11 cellular contexts compared by ENCODE assay signal in the genomic region with DNA sequence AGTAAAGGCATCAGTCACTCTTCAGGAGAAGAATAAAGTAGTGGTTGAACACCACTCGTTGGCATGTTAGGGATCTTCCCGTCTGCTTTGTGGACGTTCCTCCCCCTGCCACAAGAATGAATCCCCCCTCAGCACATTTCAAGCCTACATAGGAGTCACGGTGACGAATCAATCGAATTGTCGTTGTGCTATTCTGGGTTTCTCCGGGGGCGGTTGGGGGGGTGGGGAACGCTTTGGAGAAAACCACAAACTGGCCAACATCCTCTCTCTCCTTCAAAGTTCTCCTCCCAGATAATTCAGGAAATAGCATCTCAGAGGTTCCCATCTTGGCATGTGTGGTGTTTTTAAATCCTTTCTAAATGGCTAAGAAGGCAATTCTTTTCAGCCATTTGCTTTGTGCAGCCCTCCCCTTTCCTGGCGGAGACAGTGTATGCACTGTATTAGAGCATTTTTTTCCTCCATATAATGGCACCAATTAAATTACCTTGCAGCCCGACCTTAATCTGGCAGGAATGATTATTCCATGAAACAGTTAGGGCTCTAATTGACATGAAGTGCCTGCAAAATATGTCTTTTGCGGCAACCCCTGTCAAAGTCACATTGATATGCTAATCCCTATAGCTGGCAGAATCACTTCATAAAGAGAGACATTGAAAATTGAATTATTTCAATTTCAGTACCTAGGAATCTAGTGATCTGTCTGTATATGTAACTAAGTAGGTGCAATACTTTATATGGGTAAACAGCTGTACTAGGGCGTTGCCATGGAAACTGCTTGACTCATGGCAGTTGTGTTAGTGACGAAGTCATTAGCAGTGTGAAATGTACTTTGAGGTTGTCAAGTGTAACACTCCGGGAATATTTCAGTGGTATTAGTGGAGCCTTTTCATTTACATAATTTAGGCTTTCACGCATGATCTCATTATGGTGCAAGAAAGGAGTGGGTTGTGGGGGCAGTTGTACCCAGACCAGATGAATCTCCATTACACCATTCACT.
DNase-seq lines count a peak whose midpoint lies in the region; ATAC-seq and TF ChIP-seq lines count a peak whose summit lies in the region.
"Had no signal": no experiment of that assay in that cellular context is flagged by ENCODE, and none has a peak within 500 bp of the region (broad histone marks: within the 10 kb centered on the region; RNA-seq: fewer than 3 reads in every experiment).

No MANE protein-coding gene starts in this region.

- H3K4me1 Mint-ChIP-seq in chondrocyte (ENCODE audit: low read depth): peaks cover 14% of the 10 kb centered on the region

- no peaks in the 10 kb centered on the region for H3K36me3 Mint-ChIP-seq in chondrocyte (ENCODE audit: low read depth)

- no peak overlapping the region for H3K4me3 Mint-ChIP-seq in chondrocyte (ENCODE audit: unreplicated experiment)

- H3K9me3 ChIP-seq in GM23248 (ENCODE audit: low read depth): no peaks in the 10 kb centered on the region
- no peaks in the 10 kb centered on the region for H3K9me3 ChIP-seq in neuron (ENCODE audit: low read length)

- DNase-seq in GM23248 (peak; percentile 56), NCI-H524 treated with DMSO at 0.1 percent for 48 hours (lab: John Stamatoyannopoulos, UW) (peak; percentile 50), chondrocyte (ENCODE audit: low spot score) (no peak), GM13977 (ENCODE audit: low spot score) (no peak)
- no peak for DNase-seq in activated CD4-positive, alpha-beta T cell treated with anti-CD3 and anti-CD28 coated beads, Interleukin-2, amount 50 U/mL, for 1 hour
- DNase-seq: midbrain had no signal

- H3K4me3 ChIP-seq in GM23248: no peak overlapping the region
- H3K4me3 ChIP-seq in neuron (ENCODE audit: low read length): peak overlapping the region; percentile 14
- H3K4me3 ChIP-seq: skin epidermis had no signal

- H3K4me1 ChIP-seq in GM23248 (ENCODE audit: insufficient read depth) (peaks cover 5% of the 10 kb centered on the region; the same call in 1 of the 2 replicates), neuron (ENCODE audit: insufficient read depth, low read length) (peaks cover 18% of the 10 kb centered on the region)

- no peaks in the 10 kb centered on the region for H3K9me2 ChIP-seq in GM23248 (ENCODE audit: insufficient read depth)

- H3K9me3 Mint-ChIP-seq in chondrocyte (ENCODE audit: low read depth): no peaks in the 10 kb centered on the region

- H3F3A ChIP-seq in GM23248 (ENCODE audit: insufficient read depth): no peaks in the 10 kb centered on the region

- H4K20me1 ChIP-seq in GM23248 (ENCODE audit: insufficient read depth): no peaks in the 10 kb centered on the region

- H3K27me3 ChIP-seq in GM23248 (replicated peaks; ENCODE audit: insufficient read depth) (no peaks in the 10 kb centered on the region), neuron (ENCODE audit: insufficient read depth, low read length) (no peaks in the 10 kb centered on the region)

- WGBS in GM23248 (ENCODE audit: low coverage in 1 of 2, low lambda C conversion rate in 2 of 2, missing lambda C conversion rate in 2 of 2), 2 experiments: 77 to 81% methylated on average over 16 to 17 of the region's 17 CpGs

- no peak for ATAC-seq in GM18511 (IDR thresholded peaks at IDR 0.05; ENCODE audit: unreplicated experiment)
- ATAC-seq in HG03139 (IDR thresholded peaks at IDR 0.05; ENCODE audit: unreplicated experiment): no peak
- ATAC-seq: HepG2 had no signal

- H3K27me3 Mint-ChIP-seq in chondrocyte (ENCODE audit: low read depth): peaks cover 2% of the 10 kb centered on the region

- H3K27ac Mint-ChIP-seq in chondrocyte (ENCODE audit: unreplicated experiment): peak overlapping the region; percentile 38

- no peak overlapping the region for H3K9ac ChIP-seq in GM23248

- no peak overlapping the region for H3K27ac ChIP-seq in GM23248
- H3K27ac ChIP-seq: skin epidermis had no signal

- no peak overlapping the region for H3K4me2 ChIP-seq in GM23248 (ENCODE audit: unreplicated experiment)

- H3K36me3 ChIP-seq in GM23248 (ENCODE audit: low read depth) (no peaks in the 10 kb centered on the region), neuron (ENCODE audit: insufficient read depth, low read length) (no peaks in the 10 kb centered on the region)

- H3K79me2 ChIP-seq in GM23248 (ENCODE audit: insufficient read depth): no peaks in the 10 kb centered on the region

- H2AFZ ChIP-seq in GM23248 (no peak overlapping the region), neuron (ENCODE audit: low read depth, low read length) (peak overlapping the region; percentile 84)

- TF ChIP-seq CTCF in chondrocyte (IDR thresholded peaks at IDR 0.05): no peak
- TF ChIP-seq CTCF in GM13977 (IDR thresholded peaks at IDR 0.05; ENCODE audit: extremely low read depth, insufficient read depth, missing control alignments): no peak

- in situ Hi-C loops in GM23248 (cut with MboI): no loop called here
- in situ Hi-C loops in GM13977 (cut with MboI; ENCODE audit: low pct_unique_long_range_greater_than_20kb, low sequenced_read_pairs, unreplicated experiment): no loop called here

Comparison
In these comparisons a context has a peak if more than half of its experiments do, and no peak if none do; other contexts are left out.
1. DNase-seq: peak in GM23248 (single experiment) and NCI-H524 treated with DMSO at 0.1 percent for 48 hours (single experiment); none in chondrocyte (single experiment), GM13977 (single experiment) and activated CD4-positive, alpha-beta T cell treated with anti-CD3 and anti-CD28 coated beads, Interleukin-2, amount 50 U/mL, for 1 hour (single experiment).